14 cellular contexts compared by ENCODE assay signal in genomic region chr1:154931940-154932487, GRCh38. TPM values are rescaled to one million over a fixed set of nuclear protein-coding genes. Genes with fewer than 3 reads are reported as not detected.
A peak's percentile ranks its signal among the peaks of the same experiment; 100 is the strongest.
DNase-seq lines count a peak whose midpoint lies in the region; ATAC-seq lines count a peak whose summit lies in the region.
"Had no signal": no experiment of that assay in that cellular context is flagged by ENCODE, and none has a peak within 500 bp of the region (broad histone marks: within the 10 kb centered on the region; RNA-seq: fewer than 3 reads in every experiment).

No MANE protein-coding gene starts in this region.

- H3K9me3 ChIP-seq in duodenal mucosa (ENCODE audit: control insufficient read depth in 1 of 2, low read length in 2 of 2) = no peaks in the 10 kb centered on the region
- no peaks in the 10 kb centered on the region for H3K9me3 ChIP-seq in mucosa of stomach (ENCODE audit: control insufficient read depth, low read length)
- H3K9me3 ChIP-seq: ascending aorta, gastrocnemius medialis had no signal

- ATAC-seq in GM18861 (IDR thresholded peaks at IDR 0.05; ENCODE audit: unreplicated experiment) (no peak), GM21528 (IDR thresholded peaks at IDR 0.05; ENCODE audit: low FRiP score, unreplicated experiment) (no peak)
- ATAC-seq: gastrocnemius medialis had no signal

- H3K27ac ChIP-seq in duodenal mucosa (ENCODE audit: low read depth, low read length) = peak overlapping the region; percentile 73
- H3K27ac ChIP-seq: ascending aorta, gastrocnemius medialis had no signal

- H3K4me3 ChIP-seq in duodenal mucosa (ENCODE audit: low read depth in 1 of 2, low read length in 2 of 2) = no peak overlapping the region
- H3K4me3 ChIP-seq in mucosa of stomach (ENCODE audit: low read length) = no peak overlapping the region
- H3K4me3 ChIP-seq: ascending aorta, gastrocnemius medialis had no signal

- H3K9ac ChIP-seq in duodenal mucosa (ENCODE audit: low read depth in 1 of 2, low read length in 2 of 2) (peak overlapping the region; percentile 42 to 63), mucosa of stomach (ENCODE audit: low read length) (peak overlapping the region; percentile 67)

- H3K27me3 ChIP-seq in duodenal mucosa (ENCODE audit: control insufficient read depth in 1 of 2, insufficient read depth in 2 of 2, low read length in 2 of 2) (no peaks in the 10 kb centered on the region), mucosa of stomach (ENCODE audit: control insufficient read depth, insufficient read depth, low read length) (no peaks in the 10 kb centered on the region)
- H3K27me3 ChIP-seq: ascending aorta, gastrocnemius medialis had no signal

- H3K4me1 ChIP-seq in duodenal mucosa (ENCODE audit: control insufficient read depth in 1 of 2, insufficient read depth in 2 of 2, low read length in 2 of 2) (peaks cover 16 to 25% of the 10 kb centered on the region in 2 donors), mucosa of stomach (ENCODE audit: control insufficient read depth, insufficient read depth, low read length) (peaks cover 36% of the 10 kb centered on the region)

- H3K36me3 ChIP-seq in duodenal mucosa (ENCODE audit: control insufficient read depth in 1 of 2, insufficient read depth in 2 of 2, low read length in 2 of 2) (peaks cover 18 to 20% of the 10 kb centered on the region in 2 donors), mucosa of stomach (ENCODE audit: control insufficient read depth, insufficient read depth, low read length) (no peaks in the 10 kb centered on the region)

- DNase-seq in A172 (ENCODE audit: low spot score) (peak; percentile 94), LoVo (ENCODE audit: low spot score) (peak; percentile 88), NCI-H524 (lab: John Stamatoyannopoulos, UW) (no peak), islet precursor cell (no peak)
- DNase-seq: activated CD4-positive, alpha-beta T cell treated with anti-CD3 and anti-CD28 coated beads for 48 hours; DMS 273 treated with DMSO at 0.1 percent for 48 hours; gastrocnemius medialis; Karpas-422; NCI-H2029 treated with DMSO at 0.1 percent for 48 hours had no signal

RNA-seq across cellular contexts. Expression of gene PMVK, which starts 4.5 kb away (rescaled TPM):
- total RNA-seq in A172 (2014; rRNA removed; shearing (Covaris generic)) = 13.9 and 14.3 TPM in 2 replicates

RNA-seq across cellular contexts. Expression of gene PBXIP1, which starts 23.9 kb away (rescaled TPM):
- total RNA-seq in A172 (2014; rRNA removed; shearing (Covaris generic)) = 51.0 and 89.4 TPM in 2 replicates

RNA-seq across cellular contexts. Expression of gene PYGO2, which starts 29.6 kb away (rescaled TPM):
- 27.1 and 27.5 TPM in 2 replicates for total RNA-seq in A172 (2014; rRNA removed; shearing (Covaris generic))

RNA-seq across cellular contexts. Expression of gene SHC1, which starts 38.5 kb away (rescaled TPM):
- total RNA-seq in A172 (2014; rRNA removed; shearing (Covaris generic)) = 292 and 357 TPM in 2 replicates

RNA-seq across cellular contexts. Expression of gene CKS1B, which starts 42.5 kb away (rescaled TPM):
- 312 and 369 TPM in 2 replicates for total RNA-seq in A172 (2014; rRNA removed; shearing (Covaris generic))

Comparison
In these comparisons a context has a peak if more than half of its experiments do, and no peak if none do; other contexts are left out.
1. DNase-seq: peak in A172 (single experiment) and LoVo (single experiment); none in NCI-H524 (0 of 2) and islet precursor cell (single experiment).